ENCODE assay signal across 21 cellular contexts in the genomic region with DNA sequence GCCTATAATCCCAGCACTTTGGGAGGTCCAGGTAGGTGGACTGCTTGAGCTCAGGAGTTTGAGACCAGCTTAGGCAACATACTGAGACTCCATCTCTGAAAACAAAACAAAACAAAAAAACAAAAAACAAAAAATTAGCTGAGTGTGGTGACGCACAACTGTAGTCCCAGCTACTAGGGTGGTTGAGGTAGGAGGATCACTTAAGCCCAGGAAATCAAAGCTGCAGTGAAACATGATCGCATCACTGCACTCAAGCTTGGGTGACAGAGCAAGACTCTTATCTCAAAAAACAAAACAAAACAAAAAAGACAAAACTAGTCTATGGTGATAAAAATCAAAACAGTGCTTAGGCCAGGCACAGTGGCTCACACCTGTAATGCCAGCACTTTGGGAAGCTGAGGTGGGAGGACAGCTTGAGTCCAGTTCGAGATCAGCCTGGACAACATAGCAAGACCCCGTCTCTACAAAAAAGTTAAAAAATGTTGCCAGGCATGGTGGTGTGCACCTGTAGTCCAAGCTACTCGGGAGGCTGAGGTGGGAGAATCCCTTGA. TPM values are rescaled to one million over a fixed set of nuclear protein-coding genes. Genes with fewer than 3 reads are reported as not detected.
DNase-seq lines count a peak whose midpoint lies in the region; ATAC-seq, FAIRE-seq and TF ChIP-seq lines count a peak whose summit lies in the region.
"Had no signal": no experiment of that assay in that cellular context is flagged by ENCODE, and none has a peak within 500 bp of the region (broad histone marks: within the 10 kb centered on the region; RNA-seq: fewer than 3 reads in every experiment).

No MANE protein-coding gene starts in this region.

- no peaks in the 10 kb centered on the region for H3K27me3 ChIP-seq in HepG2 (ENCODE audit: control insufficient read depth in 1 of 2, insufficient read depth in 2 of 2, low read length in 2 of 2)
- no peaks in the 10 kb centered on the region for H3K27me3 ChIP-seq in right lobe of liver
- H3K27me3 ChIP-seq in K562 (ENCODE audit: control insufficient read depth in 2 of 2, insufficient read depth in 2 of 2, low read length in 2 of 2): no peaks in the 10 kb centered on the region
- no peaks in the 10 kb centered on the region for H3K27me3 ChIP-seq in PC-3 (ENCODE audit: low read length)

- peak overlapping the region in 2 of 6 donors; percentile 38 to 70 for H3K27ac Mint-ChIP-seq in naive B cell
- H3K27ac Mint-ChIP-seq: HFFc6 had no signal

- H3K79me2 ChIP-seq in HepG2 (ENCODE audit: insufficient read depth, low read length) (no peaks in the 10 kb centered on the region), K562 (ENCODE audit: control insufficient read depth, insufficient read depth, low read length) (no peaks in the 10 kb centered on the region), PC-3 (ENCODE audit: low read length) (no peaks in the 10 kb centered on the region)

- no peaks in the 10 kb centered on the region for H3K4me1 ChIP-seq in HepG2 (ENCODE audit: insufficient read depth, low read length)
- no peaks in the 10 kb centered on the region for H3K4me1 ChIP-seq in right lobe of liver
- no peaks in the 10 kb centered on the region for H3K4me1 ChIP-seq in K562 (replicated peaks in 1 of 2; ENCODE audit: control insufficient read depth in 2 of 2, insufficient read depth in 2 of 2, low read length in 2 of 2)
- H3K4me1 ChIP-seq in PC-3 (ENCODE audit: insufficient read depth, low read length): no peaks in the 10 kb centered on the region
- H3K4me1 ChIP-seq: HAP-1 had no signal

- WGBS in HepG2 (ENCODE audit: low lambda C conversion rate): 86% methylated on average over 5 of the region's 5 CpGs
- WGBS in right lobe of liver (ENCODE audit: insufficient coverage, low coverage, low lambda C conversion rate, missing lambda C conversion rate): 100% methylated on average over 5 of the region's 5 CpGs
- WGBS in K562 (ENCODE audit: insufficient coverage, low coverage, missing lambda C conversion rate): 45% methylated on average over 5 of the region's 5 CpGs

- H3K4me2 ChIP-seq in HepG2 (ENCODE audit: low read depth, low read length) (no peak overlapping the region), K562 (ENCODE audit: insufficient read depth, low read length) (no peak overlapping the region), PC-3 (ENCODE audit: low read length) (no peak overlapping the region)

- intact Hi-C loops in HepG2 (cut with micrococcal nuclease; ENCODE audit: unreplicated experiment) (no loop called here), right lobe of liver (cut with DNase I) (no loop called here), K562 (cut with micrococcal nuclease) (no loop called here), PC-3 (cut with micrococcal nuclease) (no loop called here)

- H3K9me3 ChIP-seq in HepG2 (ENCODE audit: low read length): no peaks in the 10 kb centered on the region
- no peaks in the 10 kb centered on the region for H3K9me3 ChIP-seq in right lobe of liver
- H3K9me3 ChIP-seq in K562 (replicated peaks; ENCODE audit: control insufficient read depth, insufficient read depth, low read depth, low read length): no peaks in the 10 kb centered on the region
- H3K9me3 ChIP-seq in PC-3 (ENCODE audit: low read length): no peaks in the 10 kb centered on the region
- H3K9me3 ChIP-seq: HAP-1 had no signal

- H3K9me1 ChIP-seq in K562 (ENCODE audit: control insufficient read depth, insufficient read depth, low read length): no peaks in the 10 kb centered on the region

- CTCF ChIA-PET in HepG2 (lab: Yijun Ruan, JAX; ENCODE audit: low intra/inter-chr PET ratio, low total read pairs): no interaction called here
- CTCF ChIA-PET in K562 (lab: Yijun Ruan, JAX; ENCODE audit: low intra/inter-chr PET ratio): no interaction called here
- CTCF ChIA-PET in PC-3 (lab: Charles Lee): no interaction called here

- BruUV-seq in HepG2 (replicated peaks; lab: Mats Ljungman, UMichigan): no TSS peak
- no TSS peak for BruUV-seq in K562 (replicated peaks; lab: Mats Ljungman, UMichigan)
- no TSS peak for BruUV-seq in PC-3 (replicated peaks; lab: Mats Ljungman, UMichigan)

- POLR2A ChIA-PET in HepG2 (lab: Yijun Ruan, JAX) (no interaction called here), K562 (lab: Yijun Ruan, JAX) (interaction anchor here (1.1 to 1.3 kb wide), 2 partner anchors 10 to 22 kb away, joined by 4 read pairs; no protein-coding TSS in a partner anchor), PC-3 (lab: Charles Lee; ENCODE audit: unreplicated experiment) (no interaction called here)

- TF ChIP-seq RAD21 in HepG2 (CRISPR knock-in tag; IDR thresholded peaks at IDR 0.05) (no peak), K562 (CRISPR knock-in tag; conservative IDR thresholded peaks at IDR 0.05 in 1 of 2, IDR thresholded peaks at IDR 0.05 in 1 of 2) (no peak)

- TF ChIP-seq EP300 in HepG2 (IDR thresholded peaks at IDR 0.05; ENCODE audit: low read depth in 2 of 2, low read length in 2 of 2): no peak
- TF ChIP-seq EP300 in HepG2 (CRISPR knock-in tag; IDR thresholded peaks at IDR 0.05; ENCODE audit: borderline replicate concordance): no peak
- TF ChIP-seq EP300 in K562 (IDR thresholded peaks at IDR 0.05; ENCODE audit: low read length): no peak

- ATAC-seq in HepG2: no peak
- no peak for ATAC-seq in right lobe of liver
- ATAC-seq in K562: no peak
- ATAC-seq in naive B cell (ENCODE audit: low read depth in 2 of 2): peak; percentile 48 to 68
- no peak for ATAC-seq in PC-3

- TF ChIP-seq POLR2A in HepG2 (IDR thresholded peaks at IDR 0.05; ENCODE audit: insufficient read depth in 1 of 2, low read depth in 2 of 2, low read length in 2 of 2): no peak
- no peak for TF ChIP-seq POLR2A in right lobe of liver (IDR thresholded peaks at IDR 0.05)
- no peak for TF ChIP-seq POLR2A in K562 (conservative IDR thresholded peaks at IDR 0.05)

- peaks cover 0 to 2% (median 0%) of the 10 kb centered on the region in 7 donors for H3K9me3 Mint-ChIP-seq in naive B cell
- H3K9me3 Mint-ChIP-seq: CD4-positive, alpha-beta memory T cell; HFFc6 had no signal

- H3K27me3 Mint-ChIP-seq in naive B cell: no peaks in the 10 kb centered on the region
- H3K27me3 Mint-ChIP-seq: CD4-positive, alpha-beta memory T cell had no signal

- H3F3A ChIP-seq in PC-3 (ENCODE audit: low read length, unreplicated experiment): no peaks in the 10 kb centered on the region

- peaks cover 0 to 6% of the 10 kb centered on the region in 2 donors for H3K36me3 Mint-ChIP-seq in naive B cell
- H3K36me3 Mint-ChIP-seq: CD4-positive, alpha-beta memory T cell had no signal

- DNase-seq in HepG2 (ENCODE audit: low spot score): no peak
- DNase-seq in right lobe of liver: no peak
- no peak for DNase-seq in K562 (ENCODE audit: extremely low read depth in 1 of 4, low spot score in 3 of 4)
- no peak for DNase-seq in naive B cell
- DNase-seq in NCI-H526 (lab: John Stamatoyannopoulos, UW): no peak
- DNase-seq in PC-3: no peak
- no peak for DNase-seq in foreskin fibroblast
- DNase-seq: C1 segment of cervical spinal cord; Calu3; CD4-positive, alpha-beta memory T cell; COR-L47; DMS53; DMS79 treated with DMSO at 0.1 percent for 48 hours; GF-D8; GOT3; HFFc6 had no signal

- peaks cover 29 to 33% (median 31%) of the 10 kb centered on the region in 3 donors for H3K4me1 Mint-ChIP-seq in naive B cell

- TF ChIP-seq CTCF in HepG2 (CRISPR knock-in tag; IDR thresholded peaks at IDR 0.05): no peak
- TF ChIP-seq CTCF in right lobe of liver (IDR thresholded peaks at IDR 0.05): no peak
- no peak for TF ChIP-seq CTCF in K562 (IDR thresholded peaks at IDR 0.05 in 2 of 3, conservative IDR thresholded peaks at IDR 0.05 in 1 of 3; ENCODE audit: insufficient read depth in 2 of 3, low read depth in 1 of 3, low read length in 3 of 3)
- no peak for TF ChIP-seq CTCF in PC-3 (conservative IDR thresholded peaks at IDR 0.05; ENCODE audit: low read depth, low read length)
- no peak for TF ChIP-seq CTCF in foreskin fibroblast (IDR thresholded peaks at IDR 0.05; ENCODE audit: low read depth, low read length)

- FAIRE-seq in HepG2 (lab: Jason Lieb, UNC) (no peak), K562 (lab: Jason Lieb, UNC) (peak; percentile 11)
- FAIRE-seq: A204.1, GM12892, H54 had no signal

- H3K9me2 ChIP-seq in PC-3 (replicated peaks; ENCODE audit: low read length): no peaks in the 10 kb centered on the region

- no peak overlapping the region for H3K9ac ChIP-seq in HepG2 (ENCODE audit: insufficient read depth, low read depth, low read length)
- no peak overlapping the region for H3K9ac ChIP-seq in K562 (ENCODE audit: insufficient read depth in 1 of 2, low read depth in 2 of 2, low read length in 2 of 2)
- no peak overlapping the region for H3K9ac ChIP-seq in PC-3 (ENCODE audit: low read length)

- no peak overlapping the region for H3K4me3 ChIP-seq in HepG2 (replicated peaks in 1 of 3; ENCODE audit: insufficient read depth in 1 of 3, low read depth in 2 of 3, low read length in 3 of 3)
- no peak overlapping the region for H3K4me3 ChIP-seq in right lobe of liver
- no peak overlapping the region for H3K4me3 ChIP-seq in K562
- no peak overlapping the region for H3K4me3 ChIP-seq in PC-3 (ENCODE audit: low read length)
- no peak overlapping the region for H3K4me3 ChIP-seq in foreskin fibroblast (ENCODE audit: low read depth in 1 of 2, low read length in 2 of 2)
- H3K4me3 ChIP-seq: HAP-1 had no signal

- H3K4me3 Mint-ChIP-seq in naive B cell: peak overlapping the region in 1 of 8 donors; percentile 80
- H3K4me3 Mint-ChIP-seq: CD4-positive, alpha-beta memory T cell; HFFc6 had no signal

- in situ Hi-C loops in HepG2 (cut with HindIII; ENCODE audit: extremely low pct_ligation_motif_present, low pct_unique_long_range_greater_than_20kb): no loop called here
- in situ Hi-C loops in K562 (cut with MboI): no loop called here

- H3K27ac ChIP-seq in HepG2 (ENCODE audit: extremely low read length, insufficient read depth, low read length) (no peak overlapping the region), right lobe of liver (no peak overlapping the region), K562 (ENCODE audit: extremely low read depth, low read depth, low read length) (no peak overlapping the region), PC-3 (ENCODE audit: low read length) (no peak overlapping the region)
- H3K27ac ChIP-seq: 22Rv1 had no signal

- H2AFZ ChIP-seq in HepG2 (ENCODE audit: low read length) (no peak overlapping the region), K562 (ENCODE audit: low read depth, low read length) (no peak overlapping the region), PC-3 (ENCODE audit: low read length) (no peak overlapping the region)

- H3K36me3 ChIP-seq in HepG2 (replicated peaks in 1 of 2; ENCODE audit: control insufficient read depth in 1 of 2, insufficient read depth in 2 of 2, low read length in 2 of 2) (no peaks in the 10 kb centered on the region), right lobe of liver (no peaks in the 10 kb centered on the region), K562 (ENCODE audit: control insufficient read depth, insufficient read depth, low read length) (no peaks in the 10 kb centered on the region), PC-3 (ENCODE audit: low read depth, low read length) (no peaks in the 10 kb centered on the region)
- H3K36me3 ChIP-seq: HAP-1 had no signal

- H4K20me1 ChIP-seq in HepG2 (ENCODE audit: insufficient read depth, low read length) (no peaks in the 10 kb centered on the region), K562 (replicated peaks; ENCODE audit: control insufficient read depth, insufficient read depth, low read length) (peaks cover 3% of the 10 kb centered on the region; the same call in 1 of the 2 replicates), PC-3 (ENCODE audit: low read length) (no peaks in the 10 kb centered on the region)

RNA-seq across cellular contexts. Expression of a gene that starts 28.8 kb away (rescaled TPM):
- total RNA-seq in HepG2 (2016; rRNA removed; fragmentation: Illumina TruSeq; extraction: Trizol): 2.8 and 3.1 TPM in 2 replicates
- 0.40 and 0.79 TPM in 2 replicates for total RNA-seq in HepG2 (2016; cell fraction: cytosol; rRNA removed; fragmentation: Illumina TruSeq; extraction: Trizol; ENCODE audit: low read depth)
- 2.1 and 3.1 TPM in 2 replicates for total RNA-seq in HepG2 (2016; cell fraction: insoluble cytoplasmic fraction; rRNA removed; fragmentation: Illumina TruSeq; extraction: Trizol)
- total RNA-seq in HepG2 (2016; cell fraction: membrane; rRNA removed; fragmentation: Illumina TruSeq; extraction: Trizol): 2.4 and 3.0 TPM in 2 replicates
- 2.2 and 4.2 TPM in 2 replicates for total RNA-seq in HepG2 (2016; cell fraction: nucleus; rRNA removed; fragmentation: Illumina TruSeq; extraction: Trizol)
- 5.1 and 6.4 TPM in 2 replicates for polyA plus RNA-seq in HepG2 (2011; rRNA removed)
- polyA plus RNA-seq in HepG2 (2011; cell fraction: cytosol; rRNA removed): 4.6 TPM in 2 replicates
- polyA plus RNA-seq in HepG2 (2011; cell fraction: nucleus; rRNA removed): 6.9 and 7.0 TPM in 2 replicates
- 3.9 and 4.0 TPM in 2 replicates for polyA plus RNA-seq in HepG2 (2012)
- 0.60 and 0.61 TPM in 2 replicates for polyA plus RNA-seq in HepG2 (2016; cell fraction: cytosol; fragmentation: Illumina TruSeq; extraction: Trizol; ENCODE audit: low read depth)
- 1.8 and 2.1 TPM in 2 replicates for polyA plus RNA-seq in HepG2 (2016; cell fraction: insoluble cytoplasmic fraction; fragmentation: Illumina TruSeq; extraction: Trizol; ENCODE audit: low read depth)
- polyA plus RNA-seq in HepG2 (2016; cell fraction: membrane; fragmentation: Illumina TruSeq; extraction: Trizol; ENCODE audit: low read depth): 1.00 and 1.6 TPM in 2 replicates
- polyA plus RNA-seq in HepG2 (2016; cell fraction: nucleus; fragmentation: Illumina TruSeq; extraction: Trizol; ENCODE audit: insufficient read depth, low read depth): 5.1 TPM in 2 replicates
- polyA minus RNA-seq in HepG2 (2011; rRNA and poly(A)+ RNA removed; ENCODE audit: low replicate concordance): 3.1 and 11.6 TPM in 2 replicates
- polyA minus RNA-seq in HepG2 (2011; cell fraction: cytosol; rRNA and poly(A)+ RNA removed): 4.1 and 4.5 TPM in 2 replicates
- 4.4 and 6.2 TPM in 2 replicates for polyA minus RNA-seq in HepG2 (2011; cell fraction: nucleus; rRNA and poly(A)+ RNA removed)
- 1 to 10 TPM; 2.5 to 5.9 (median 4.0) TPM for total RNA-seq in right lobe of liver
- 20.5 and 28.7 TPM in 2 replicates for total RNA-seq in K562 (2011; cell fraction: chromatin; rRNA removed; ENCODE audit: low replicate concordance)
- total RNA-seq in K562 (2011; cell fraction: nucleolus; rRNA removed): 16.5 and 18.0 TPM in 2 replicates
- total RNA-seq in K562 (2011; cell fraction: nucleoplasm; rRNA removed): 18.5 and 20.4 TPM in 2 replicates
- 5.4 and 8.2 TPM in 2 replicates for total RNA-seq in K562 (2014; rRNA removed)
- total RNA-seq in K562 (2014; rRNA removed; fragmentation: Illumina TruSeq; extraction: Trizol): 5.0 and 6.0 TPM in 2 replicates
- total RNA-seq in K562 (2015; rRNA removed; fragmentation: Illumina TruSeq; extraction: Trizol): 5.8 and 5.9 TPM in 2 replicates
- total RNA-seq in K562 (2021): 8.8 and 9.0 TPM in 2 replicates
- 9.9 and 16.4 TPM in 2 replicates for polyA plus RNA-seq in K562 (2011; rRNA removed)
- 12.5 and 16.9 TPM in 2 replicates for polyA plus RNA-seq in K562 (2011; cell fraction: cytosol; rRNA removed)
- 23.8 and 24.9 TPM in 2 replicates for polyA plus RNA-seq in K562 (2011; cell fraction: nucleus; rRNA removed)
- 7.7 and 8.2 TPM in 2 replicates for polyA plus RNA-seq in K562 (2012)
- polyA plus RNA-seq in K562 (2014; fragmentation: Illumina TruSeq; extraction: Trizol): 8.8 and 9.6 TPM in 2 replicates
- polyA plus RNA-seq in K562 (2014; fragmentation: Nextera tagmentation; extraction: Ambion mirVana): 1 to 10 TPM in 1 of 2 experiments, under 1 TPM in 1; 0.84 to 1.4 TPM
- polyA plus RNA-seq in K562 (2014; rRNA removed): 7.5 and 8.1 TPM in 2 replicates
- polyA minus RNA-seq in K562 (2011; rRNA and poly(A)+ RNA removed): 15.5 and 17.2 TPM in 2 replicates
- 6.4 and 10.2 TPM in 2 replicates for polyA minus RNA-seq in K562 (2011; cell fraction: cytosol; rRNA and poly(A)+ RNA removed)
- polyA minus RNA-seq in K562 (2011; cell fraction: nucleus; rRNA and poly(A)+ RNA removed): 8.8 and 11.0 TPM in 2 replicates
- 1 to 10 TPM; 2.7 to 7.8 (median 7.5) TPM for polyA plus RNA-seq in naive B cell (ENCODE audit: low read depth in 6 of 6)
- 2.6 and 5.1 TPM in 2 replicates for total RNA-seq in PC-3 (2014; rRNA removed)

RNA-seq across cellular contexts. Expression of a gene that starts 45.0 kb away (rescaled TPM):
- 315 and 450 TPM in 2 replicates for total RNA-seq in HepG2 (2016; rRNA removed; fragmentation: Illumina TruSeq; extraction: Trizol)
- 334 and 476 TPM in 2 replicates for total RNA-seq in HepG2 (2016; cell fraction: cytosol; rRNA removed; fragmentation: Illumina TruSeq; extraction: Trizol; ENCODE audit: low read depth)
- 329 and 454 TPM in 2 replicates for total RNA-seq in HepG2 (2016; cell fraction: insoluble cytoplasmic fraction; rRNA removed; fragmentation: Illumina TruSeq; extraction: Trizol)
- total RNA-seq in HepG2 (2016; cell fraction: membrane; rRNA removed; fragmentation: Illumina TruSeq; extraction: Trizol): 488 and 569 TPM in 2 replicates
- total RNA-seq in HepG2 (2016; cell fraction: nucleus; rRNA removed; fragmentation: Illumina TruSeq; extraction: Trizol): 130 and 141 TPM in 2 replicates
- 118 and 147 TPM in 2 replicates for polyA plus RNA-seq in HepG2 (2011; rRNA removed)
- 109 and 124 TPM in 2 replicates for polyA plus RNA-seq in HepG2 (2011; cell fraction: cytosol; rRNA removed)
- polyA plus RNA-seq in HepG2 (2011; cell fraction: nucleus; rRNA removed): 34.8 and 41.8 TPM in 2 replicates
- 189 and 190 TPM in 2 replicates for polyA plus RNA-seq in HepG2 (2012)
- polyA plus RNA-seq in HepG2 (2016; cell fraction: cytosol; fragmentation: Illumina TruSeq; extraction: Trizol; ENCODE audit: low read depth): 411 and 656 TPM in 2 replicates
- 469 and 494 TPM in 2 replicates for polyA plus RNA-seq in HepG2 (2016; cell fraction: insoluble cytoplasmic fraction; fragmentation: Illumina TruSeq; extraction: Trizol; ENCODE audit: low read depth)
- 498 and 625 TPM in 2 replicates for polyA plus RNA-seq in HepG2 (2016; cell fraction: membrane; fragmentation: Illumina TruSeq; extraction: Trizol; ENCODE audit: low read depth)
- 217 and 226 TPM in 2 replicates for polyA plus RNA-seq in HepG2 (2016; cell fraction: nucleus; fragmentation: Illumina TruSeq; extraction: Trizol; ENCODE audit: insufficient read depth, low read depth)
- polyA minus RNA-seq in HepG2 (2011; rRNA and poly(A)+ RNA removed; ENCODE audit: low replicate concordance): 41.8 and 84.4 TPM in 2 replicates
- 42.7 and 47.2 TPM in 2 replicates for polyA minus RNA-seq in HepG2 (2011; cell fraction: cytosol; rRNA and poly(A)+ RNA removed)
- polyA minus RNA-seq in HepG2 (2011; cell fraction: nucleus; rRNA and poly(A)+ RNA removed): 49.7 and 51.6 TPM in 2 replicates
- 10 to 100 TPM; 30.9 to 58.9 (median 32.9) TPM for total RNA-seq in right lobe of liver
- total RNA-seq in K562 (2011; cell fraction: chromatin; rRNA removed; ENCODE audit: low replicate concordance): 113 and 166 TPM in 2 replicates
- 109 and 111 TPM in 2 replicates for total RNA-seq in K562 (2011; cell fraction: nucleolus; rRNA removed)
- 160 and 203 TPM in 2 replicates for total RNA-seq in K562 (2011; cell fraction: nucleoplasm; rRNA removed)
- 486 and 497 TPM in 2 replicates for total RNA-seq in K562 (2014; rRNA removed)
- total RNA-seq in K562 (2014; rRNA removed; fragmentation: Illumina TruSeq; extraction: Trizol): 432 and 435 TPM in 2 replicates
- total RNA-seq in K562 (2015; rRNA removed; fragmentation: Illumina TruSeq; extraction: Trizol): 507 and 545 TPM in 2 replicates
- 262 and 298 TPM in 2 replicates for total RNA-seq in K562 (2021)
- polyA plus RNA-seq in K562 (2011; rRNA removed): 324 and 496 TPM in 2 replicates
- 234 and 249 TPM in 2 replicates for polyA plus RNA-seq in K562 (2011; cell fraction: cytosol; rRNA removed)
- polyA plus RNA-seq in K562 (2011; cell fraction: nucleus; rRNA removed): 147 and 154 TPM in 2 replicates
- 170 and 540 TPM in 2 replicates for polyA plus RNA-seq in K562 (2012)
- polyA plus RNA-seq in K562 (2014; fragmentation: Illumina TruSeq; extraction: Trizol): 415 and 463 TPM in 2 replicates
- 1,000 to 10,000 TPM; 1,739 to 1,742 TPM for polyA plus RNA-seq in K562 (2014; fragmentation: Nextera tagmentation; extraction: Ambion mirVana)
- polyA plus RNA-seq in K562 (2014; rRNA removed): 636 and 716 TPM in 2 replicates
- polyA minus RNA-seq in K562 (2011; rRNA and poly(A)+ RNA removed): 175 and 198 TPM in 2 replicates
- polyA minus RNA-seq in K562 (2011; cell fraction: cytosol; rRNA and poly(A)+ RNA removed): 111 and 115 TPM in 2 replicates
- polyA minus RNA-seq in K562 (2011; cell fraction: nucleus; rRNA and poly(A)+ RNA removed): 84.0 and 132 TPM in 2 replicates
- 100 to 1,000 TPM; 127 to 214 (median 179) TPM for polyA plus RNA-seq in naive B cell (ENCODE audit: low read depth in 6 of 6)
- total RNA-seq in PC-3 (2014; rRNA removed): 220 and 252 TPM in 2 replicates

Comparison
In these comparisons a context has a peak if more than half of its experiments do, and no peak if none do; other contexts are left out.
1. ATAC-seq: peak in naive B cell (2 of 2); none in HepG2 (single experiment), right lobe of liver (0 of 4), K562 (single experiment) and PC-3 (single experiment).